Comparison of ENCODE assay signal across 11 cellular contexts in the genomic region with DNA sequence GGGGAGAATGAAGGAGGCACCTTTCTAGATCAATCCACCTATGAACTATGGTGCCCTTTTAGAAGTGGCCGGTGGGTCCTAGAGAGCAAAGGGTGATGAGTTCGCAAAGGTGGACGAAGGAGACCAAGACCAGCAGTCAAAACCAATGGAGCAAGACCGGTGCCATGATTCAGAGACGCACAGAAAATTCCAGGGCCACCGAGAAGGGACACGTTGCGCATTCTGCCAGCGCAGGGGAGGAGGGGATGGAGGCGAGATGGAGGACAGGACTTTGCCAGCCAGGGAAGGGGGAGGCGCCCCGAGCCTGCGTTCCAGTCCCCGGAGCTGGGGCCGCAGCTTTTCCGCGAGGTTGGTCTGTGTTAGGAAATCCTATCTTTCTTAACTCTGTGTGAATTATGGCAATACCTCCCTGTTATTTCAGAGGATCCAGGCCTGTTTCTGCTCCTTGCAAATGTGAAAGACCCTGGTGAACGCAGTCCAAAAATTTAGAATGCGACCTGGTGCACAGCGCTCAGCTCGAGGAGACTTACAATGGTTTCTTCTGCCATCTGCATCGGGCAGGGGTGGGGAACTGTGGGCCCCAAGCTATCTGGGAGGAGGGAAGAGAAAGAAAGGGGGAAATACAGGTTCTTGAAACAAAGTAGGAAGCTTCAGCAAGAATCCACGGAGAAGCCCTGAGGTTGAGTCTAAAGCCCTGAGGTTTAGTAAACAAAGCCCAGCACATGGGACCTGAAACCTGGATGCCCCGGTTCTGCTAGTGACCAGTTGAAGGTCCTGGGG.
A peak's percentile ranks its signal among the peaks of the same experiment; 100 is the strongest.
DNase-seq lines count a peak whose midpoint lies in the region; ATAC-seq and TF ChIP-seq lines count a peak whose summit lies in the region.
"Had no signal": no experiment of that assay in that cellular context is flagged by ENCODE, and none has a peak within 500 bp of the region (broad histone marks: within the 10 kb centered on the region; RNA-seq: fewer than 3 reads in every experiment).

No MANE protein-coding gene starts in this region.

- ATAC-seq in left lung (peak; percentile 51), GM18858 (IDR thresholded peaks at IDR 0.05; ENCODE audit: unreplicated experiment) (no peak), GM19467 (IDR thresholded peaks at IDR 0.05; ENCODE audit: unreplicated experiment) (no peak), GM18868 (IDR thresholded peaks at IDR 0.05; ENCODE audit: unreplicated experiment) (no peak)

- TF ChIP-seq CTCF in ascending aorta (IDR thresholded peaks at IDR 0.05) (no peak), left lung (IDR thresholded peaks at IDR 0.05) (no peak)

- DNase-seq in SIG-M5 treated with dmso at 0.1 percent for 504 hours (lab: John Stamatoyannopoulos, UW; ENCODE audit: unreplicated experiment) (peak; percentile 50), SIG-M5 (lab: John Stamatoyannopoulos, UW) (no peak), ascending aorta (ENCODE audit: low spot score in 2 of 2) (peak in 1 of 2 donors; percentile 73), left lung (peak in 1 of 2 donors; percentile 91), substantia nigra (lab: John Stamatoyannopoulos, UW) (peak in 23 of 49 donors; percentile 7 to 52 (median 33))
- DNase-seq: NCI-H1048 had no signal

- no peaks in the 10 kb centered on the region for H3K36me3 ChIP-seq in ascending aorta
- no peaks in the 10 kb centered on the region for H3K36me3 ChIP-seq in left lung
- H3K36me3 ChIP-seq: BLaER1 treated with 17β-estradiol and CSF1 and Interleukin-3, amounts not matched to agents 10 nM and 100 nM; heart right ventricle had no signal

- H3K27ac ChIP-seq in ascending aorta (peak overlapping the region; percentile 84 to 85), left lung (peak overlapping the region; percentile 33 to 95), substantia nigra (ENCODE audit: low read depth, low read length, poor library complexity, severe bottlenecking) (peak overlapping the region; percentile 62)

- H3K4me1 ChIP-seq in ascending aorta (peaks cover 0 to 45% of the 10 kb centered on the region in 2 donors), left lung (peaks cover 3 to 83% of the 10 kb centered on the region in 2 donors)

- H3K27me3 ChIP-seq in ascending aorta, result no peaks in the 10 kb centered on the region
- no peaks in the 10 kb centered on the region for H3K27me3 ChIP-seq in left lung
- H3K27me3 ChIP-seq: BLaER1 treated with 17β-estradiol and CSF1 and Interleukin-3, amounts not matched to agents 10 nM and 100 nM; heart right ventricle had no signal

- intact Hi-C loops in ascending aorta (cut with DNase I) (loop anchor here (5.0 kb wide), 2 partner anchors 145 to 280 kb away; no protein-coding TSS in a partner anchor), left lung (cut with DNase I) (no loop called here)

- H3K9me3 ChIP-seq in ascending aorta, result no peaks in the 10 kb centered on the region
- no peaks in the 10 kb centered on the region for H3K9me3 ChIP-seq in left lung
- H3K9me3 ChIP-seq: heart right ventricle had no signal

- H3K4me3 ChIP-seq in ascending aorta, result peak overlapping the region; percentile 59 to 68
- H3K4me3 ChIP-seq in left lung, result peak overlapping the region; percentile 11 to 36
- H3K4me3 ChIP-seq: BLaER1 treated with 17β-estradiol and CSF1 and Interleukin-3, amounts not matched to agents 10 nM and 100 nM had no signal
